Comparison of ENCODE assay signal across 15 cellular contexts in the genomic region with DNA sequence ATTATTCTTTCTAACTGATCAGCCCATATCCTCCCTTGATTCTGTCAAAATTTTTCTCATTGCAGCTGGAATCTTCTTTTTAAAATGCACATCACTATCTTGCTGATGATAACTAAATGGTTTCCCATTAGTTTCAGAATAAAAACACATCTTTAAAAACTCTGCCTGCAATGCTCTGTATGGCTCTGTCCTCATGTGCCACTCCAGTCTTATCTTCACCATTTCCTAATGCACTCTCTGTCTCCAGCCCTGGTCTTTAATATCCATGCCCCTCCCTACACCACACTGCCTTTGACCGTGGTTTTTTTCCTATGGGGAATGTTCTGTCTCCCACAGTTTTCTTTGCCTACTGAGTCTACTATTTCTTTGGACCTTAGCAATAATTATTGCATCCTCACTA.
DNase-seq lines count a peak whose midpoint lies in the region; ATAC-seq and TF ChIP-seq lines count a peak whose summit lies in the region.
"Had no signal": no experiment of that assay in that cellular context is flagged by ENCODE, and none has a peak within 500 bp of the region (broad histone marks: within the 10 kb centered on the region; RNA-seq: fewer than 3 reads in every experiment).

No MANE protein-coding gene starts in this region.

- no peaks in the 10 kb centered on the region for H3K79me2 ChIP-seq in osteoblast (ENCODE audit: insufficient read depth, low read length)

- H3K27ac ChIP-seq in osteoblast (ENCODE audit: low read depth, low read length): no peak overlapping the region
- H3K27ac ChIP-seq: 22Rv1; A549; BLaER1 treated with 17β-estradiol and CSF1 and Interleukin-3, amounts not matched to agents 10 nM and 100 nM; C4-2B had no signal

- H3K27me3 ChIP-seq in BE2C (no peaks in the 10 kb centered on the region), osteoblast (ENCODE audit: insufficient read depth, low read length) (no peaks in the 10 kb centered on the region)
- H3K27me3 ChIP-seq: BLaER1 treated with 17β-estradiol and CSF1 and Interleukin-3, amounts not matched to agents 10 nM and 100 nM had no signal

- TF ChIP-seq CTCF in BE2C (IDR thresholded peaks at IDR 0.05; ENCODE audit: low read depth, low read length) (no peak), osteoblast (IDR thresholded peaks at IDR 0.05; ENCODE audit: extremely low read depth, low read depth, low read length) (no peak)

- no peak overlapping the region for H3K4me3 ChIP-seq in BE2C (ENCODE audit: low read depth, low read length)
- no peak overlapping the region for H3K4me3 ChIP-seq in osteoblast (ENCODE audit: insufficient read depth, low read length)
- H3K4me3 ChIP-seq: A549; BLaER1 treated with 17β-estradiol and CSF1 and Interleukin-3, amounts not matched to agents 10 nM and 100 nM had no signal

- peaks cover 12% of the 10 kb centered on the region; the same call in 1 of the 2 replicates for H3K4me1 ChIP-seq in BE2C
- H3K4me1 ChIP-seq in osteoblast (ENCODE audit: insufficient read depth, low read length): peaks cover 6% of the 10 kb centered on the region
- H3K4me1 ChIP-seq: A549; BLaER1 treated with 17β-estradiol and CSF1 and Interleukin-3, amounts not matched to agents 10 nM and 100 nM; Caco-2 had no signal

- H4K20me1 ChIP-seq in osteoblast (ENCODE audit: insufficient read depth, low read length): no peaks in the 10 kb centered on the region
- H4K20me1 ChIP-seq: BLaER1 treated with 17β-estradiol and CSF1 and Interleukin-3, amounts not matched to agents 10 nM and 100 nM had no signal

- H3K9me3 ChIP-seq in BE2C (no peaks in the 10 kb centered on the region), osteoblast (ENCODE audit: low read depth, low read length) (no peaks in the 10 kb centered on the region)
- H3K9me3 ChIP-seq: A549; BLaER1 treated with 17β-estradiol and CSF1 and Interleukin-3, amounts not matched to agents 10 nM and 100 nM; Caco-2 had no signal

- H3K4me2 ChIP-seq in osteoblast (ENCODE audit: insufficient read depth, low read length): no peak overlapping the region
- H3K4me2 ChIP-seq: A549; BLaER1 treated with 17β-estradiol and CSF1 and Interleukin-3, amounts not matched to agents 10 nM and 100 nM had no signal

- ATAC-seq in SK-N-SH treated with all-trans-retinoic acid at 6 μM for 48 hours: peak; percentile 54; the same call in 1 of the 3 replicates
- no peak for ATAC-seq in activated CD4-positive, CD25-positive, alpha-beta regulatory T cell treated with anti-CD3 and anti-CD28 coated beads, Interleukin-2, amount 50 U/mL, for 24 hours
- ATAC-seq: A549; CD8-positive, alpha-beta T cell had no signal

- no peaks in the 10 kb centered on the region for H3K36me3 ChIP-seq in BE2C
- H3K36me3 ChIP-seq in osteoblast (ENCODE audit: insufficient read depth, low read length): no peaks in the 10 kb centered on the region
- H3K36me3 ChIP-seq: BLaER1 treated with 17β-estradiol and CSF1 and Interleukin-3, amounts not matched to agents 10 nM and 100 nM had no signal

- peak overlapping the region; percentile 10 for H2AFZ ChIP-seq in osteoblast (ENCODE audit: low read length)

- DNase-seq in BE2C (peak; percentile 39), osteoblast (ENCODE audit: insufficient read length, low spot score, missing footprints) (no peak), T-helper 2 cell (no peak)
- DNase-seq: Caco-2; Calu3; CD4-positive, alpha-beta T cell; CD8-positive, alpha-beta T cell; DMS79 treated with DMSO at 0.1 percent for 48 hours; GF-D8 had no signal

TF ChIP-seq in SK-N-SH treated with all-trans-retinoic acid at 6 μM for 48 hours, 23 proteins besides CTCF, POLR2A, EP300 and RAD21:
- TF ChIP-seq ISL1 (CRISPR knock-in tag; IDR thresholded peaks at IDR 0.05) (peak; percentile 50), TOX (CRISPR knock-in tag; IDR thresholded peaks at IDR 0.05; ENCODE audit: borderline replicate concordance) (no peak)
